Comparison of ENCODE assay signal across 31 cellular contexts in the genomic region with DNA sequence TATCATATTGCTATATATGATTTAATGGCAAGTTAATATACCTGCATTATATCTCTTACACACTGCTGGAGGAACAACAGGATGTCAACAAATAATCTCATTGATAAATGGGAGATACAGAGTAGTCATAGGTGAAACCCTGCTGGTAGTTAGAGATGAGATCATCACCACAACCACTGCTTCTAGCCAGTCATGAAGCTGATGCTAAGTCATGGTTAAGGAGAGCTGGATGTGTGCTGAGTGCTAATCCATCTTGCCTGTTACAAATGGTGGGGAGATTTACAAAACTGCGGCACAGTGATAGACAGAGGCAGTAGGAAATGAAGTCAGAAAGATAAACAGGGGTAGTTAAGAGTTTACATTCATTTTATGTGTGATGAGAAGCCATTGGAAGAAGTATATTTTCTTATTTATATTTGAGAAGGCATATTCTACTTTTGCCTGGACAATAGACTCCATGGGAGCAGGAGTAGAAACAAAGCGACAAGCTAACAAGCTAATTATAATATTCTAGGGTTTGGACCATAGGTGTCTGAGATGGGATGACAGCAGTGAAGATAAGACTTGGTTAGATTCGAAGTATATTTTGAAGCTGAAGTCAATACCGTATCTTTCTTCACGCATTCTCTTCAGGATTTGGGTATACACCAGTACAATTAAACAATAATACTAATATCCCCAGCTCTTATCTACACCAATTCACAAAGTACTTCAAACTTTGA.
"Had no signal": no experiment of that assay in that cellular context is flagged by ENCODE, and none has a peak within 500 bp of the region (broad histone marks: within the 10 kb centered on the region; RNA-seq: fewer than 3 reads in every experiment).

No MANE protein-coding gene starts in this region.

- H3K27ac Mint-ChIP-seq: activated CD4-positive, alpha-beta memory T cell treated with anti-CD3 and anti-CD28 coated beads, Interleukin-2, amount 10 ng/mL, durations not matched to agents 7 days and 5 days; activated CD4-positive, alpha-beta T cell treated with anti-CD3 and anti-CD28 coated beads for 36 hours; activated CD4-positive, alpha-beta T cell treated with anti-CD3 and anti-CD28 coated beads, Interleukin-2, amount 10 ng/mL, durations not matched to agents 24 days and 14 days; activated naive CD4-positive, alpha-beta T cell treated with anti-CD3 and anti-CD28 coated beads, Interleukin-2, amount 10 ng/mL, durations not matched to agents 7 days and 5 days; activated naive CD4-positive, alpha-beta T cell treated with anti-CD3 and anti-CD28 coated beads, Interleukin-2, amount 50 U/mL, for 72 hours; activated naive CD8-positive, alpha-beta T cell treated with anti-CD3 and anti-CD28 coated beads, Interleukin-2, amount 10 ng/mL, durations not matched to agents 7 days and 5 days; activated T-cell treated with anti-CD3 and anti-CD28 coated beads, Interleukin-2, amount 50 U/mL, for 24 hours; activated T-cell treated with anti-CD3 and anti-CD28 coated beads, Interleukin-2, amount 50 U/mL, for 72 hours; brain; dendritic cell treated with granulocyte-macrophage colony-stimulating factor and Interleukin-4, amounts not matched to agents 40 ng/mL and 50 ng/mL, for 4 days; endodermal cell; T-helper 17 cell; T-helper 2 cell treated with Interferon-gamma antibody and Interleukin-4, amounts not matched to agents 5 μg/mL and 100 μg/mL, for 36 hours had no signal

- FAIRE-seq: frontal cortex had no signal

- H3K27me3 Mint-ChIP-seq: activated CD4-positive, alpha-beta memory T cell treated with anti-CD3 and anti-CD28 coated beads, Interleukin-2, amount 10 ng/mL, durations not matched to agents 7 days and 5 days; activated CD4-positive, alpha-beta T cell treated with anti-CD3 and anti-CD28 coated beads, Interleukin-2, amount 10 ng/mL, durations not matched to agents 24 days and 14 days; activated naive CD4-positive, alpha-beta T cell treated with anti-CD3 and anti-CD28 coated beads, Interleukin-2, amount 10 ng/mL, durations not matched to agents 7 days and 5 days; activated naive CD8-positive, alpha-beta T cell treated with anti-CD3 and anti-CD28 coated beads, Interleukin-2, amount 10 ng/mL, durations not matched to agents 7 days and 5 days; activated T-cell treated with anti-CD3 and anti-CD28 coated beads, Interleukin-2, amount 50 U/mL, for 24 hours; brain; central memory CD8-positive, alpha-beta T cell; dendritic cell treated with granulocyte-macrophage colony-stimulating factor and Interleukin-4, amounts not matched to agents 40 ng/mL and 50 ng/mL, for 4 days; T-helper 17 cell had no signal

- H3K4me3 ChIP-seq: ascending aorta, breast epithelium, cardiac muscle cell, coronary artery, dorsolateral prefrontal cortex, esophagus squamous epithelium had no signal

- H3K27ac ChIP-seq: ascending aorta, breast epithelium, cardiac muscle cell, coronary artery, dorsolateral prefrontal cortex, esophagus squamous epithelium had no signal

- H3K36me3 ChIP-seq: ascending aorta, breast epithelium, cardiac muscle cell, esophagus squamous epithelium had no signal

- H3K36me3 Mint-ChIP-seq: activated naive CD4-positive, alpha-beta T cell treated with anti-CD3 and anti-CD28 coated beads, Interleukin-2, amount 10 ng/mL, durations not matched to agents 7 days and 5 days; activated naive CD4-positive, alpha-beta T cell treated with anti-CD3 and anti-CD28 coated beads, Interleukin-2, amount 50 U/mL, for 72 hours; activated naive CD8-positive, alpha-beta T cell treated with anti-CD3 and anti-CD28 coated beads, Interleukin-2, amount 10 ng/mL, durations not matched to agents 7 days and 5 days; brain had no signal

- H3K4me1 ChIP-seq: ascending aorta, breast epithelium, esophagus squamous epithelium had no signal

- H3K9me3 Mint-ChIP-seq: activated CD4-positive, alpha-beta T cell treated with anti-CD3 and anti-CD28 coated beads, Interleukin-2, amount 10 ng/mL, durations not matched to agents 24 days and 14 days; brain; endodermal cell had no signal

- ATAC-seq: activated CD4-positive, alpha-beta T cell treated with anti-CD3 and anti-CD28 coated beads for 36 hours; activated naive CD4-positive, alpha-beta T cell treated with anti-CD3 and anti-CD28 coated beads, Interleukin-2, amount 50 U/mL, for 72 hours; activated T-cell treated with anti-CD3 and anti-CD28 coated beads, Interleukin-2, amount 50 U/mL, for 72 hours; T-helper 17 cell had no signal

- H3K9me3 ChIP-seq: ascending aorta, esophagus squamous epithelium had no signal

- DNase-seq: activated CD4-positive, alpha-beta memory T cell treated with anti-CD3 and anti-CD28 coated beads, Interleukin-2, amount 10 ng/mL, durations not matched to agents 7 days and 5 days; activated CD4-positive, alpha-beta T cell treated with anti-CD3 and anti-CD28 coated beads for 36 hours; activated CD4-positive, alpha-beta T cell treated with anti-CD3 and anti-CD28 coated beads, Interleukin-2, amount 10 ng/mL, durations not matched to agents 24 days and 14 days; activated CD4-positive, CD25-positive, alpha-beta regulatory T cell; activated CD4-positive, CD25-positive, alpha-beta regulatory T cell treated with anti-CD3 and anti-CD28 coated beads, Interleukin-2, amount 50 U/mL, for 72 hours; activated CD8-positive, alpha-beta memory T cell treated with anti-CD3 and anti-CD28 coated beads, Interleukin-2, amount 50 U/mL, for 48 hours; activated gamma-delta T cell; activated naive CD4-positive, alpha-beta T cell; activated naive CD4-positive, alpha-beta T cell treated with anti-CD3 and anti-CD28 coated beads, Interleukin-2, amount 10 ng/mL, durations not matched to agents 7 days and 5 days; activated naive CD8-positive, alpha-beta T cell treated with anti-CD3 and anti-CD28 coated beads, Interleukin-2, amount 10 ng/mL, durations not matched to agents 7 days and 5 days; activated T-cell treated with anti-CD3 and anti-CD28 coated beads for 4 hours; activated T-cell treated with anti-CD3 and anti-CD28 coated beads, Interleukin-2, amount 50 U/mL, for 24 hours; activated T-cell treated with anti-CD3 and anti-CD28 coated beads, Interleukin-2, amount 50 U/mL, for 72 hours; dorsolateral prefrontal cortex; effector memory CD4-positive, alpha-beta T cell; endodermal cell; esophagus squamous epithelium; head of caudate nucleus; T-helper 1 cell; T-helper 17 cell; T1000 had no signal

- H3K4me1 Mint-ChIP-seq: activated CD4-positive, alpha-beta memory T cell treated with anti-CD3 and anti-CD28 coated beads, Interleukin-2, amount 10 ng/mL, durations not matched to agents 7 days and 5 days; activated CD4-positive, alpha-beta T cell treated with anti-CD3 and anti-CD28 coated beads for 36 hours; activated CD4-positive, alpha-beta T cell treated with anti-CD3 and anti-CD28 coated beads, Interleukin-2, amount 10 ng/mL, durations not matched to agents 24 days and 14 days; activated naive CD4-positive, alpha-beta T cell treated with anti-CD3 and anti-CD28 coated beads, Interleukin-2, amount 10 ng/mL, durations not matched to agents 7 days and 5 days; activated naive CD8-positive, alpha-beta T cell treated with anti-CD3 and anti-CD28 coated beads, Interleukin-2, amount 10 ng/mL, durations not matched to agents 7 days and 5 days; brain; central memory CD8-positive, alpha-beta T cell; T-helper 17 cell had no signal

- H3K27me3 ChIP-seq: ascending aorta, breast epithelium, cardiac muscle cell, dorsolateral prefrontal cortex, esophagus squamous epithelium had no signal

- H3K4me3 Mint-ChIP-seq: activated CD4-positive, alpha-beta memory T cell treated with anti-CD3 and anti-CD28 coated beads, Interleukin-2, amount 10 ng/mL, durations not matched to agents 7 days and 5 days; activated CD4-positive, alpha-beta T cell treated with anti-CD3 and anti-CD28 coated beads for 36 hours; activated CD4-positive, alpha-beta T cell treated with anti-CD3 and anti-CD28 coated beads, Interleukin-2, amount 10 ng/mL, durations not matched to agents 24 days and 14 days; activated naive CD4-positive, alpha-beta T cell treated with anti-CD3 and anti-CD28 coated beads, Interleukin-2, amount 10 ng/mL, durations not matched to agents 7 days and 5 days; activated naive CD8-positive, alpha-beta T cell treated with anti-CD3 and anti-CD28 coated beads, Interleukin-2, amount 10 ng/mL, durations not matched to agents 7 days and 5 days; activated T-cell treated with anti-CD3 and anti-CD28 coated beads, Interleukin-2, amount 50 U/mL, for 24 hours; activated T-cell treated with anti-CD3 and anti-CD28 coated beads, Interleukin-2, amount 50 U/mL, for 72 hours; brain; central memory CD8-positive, alpha-beta T cell; dendritic cell treated with granulocyte-macrophage colony-stimulating factor and Interleukin-4, amounts not matched to agents 40 ng/mL and 50 ng/mL, for 4 days; endodermal cell; T-helper 17 cell; T-helper 2 cell treated with Interferon-gamma antibody and Interleukin-4, amounts not matched to agents 5 μg/mL and 100 μg/mL, for 36 hours had no signal
